Comparison of ENCODE assay signal across 7 cellular contexts in genomic region chr22:22508274-22509176, GRCh38. TPM values are rescaled to one million over a fixed set of nuclear protein-coding genes. Genes with fewer than 3 reads are reported as not detected.
DNase-seq lines count a peak whose midpoint lies in the region; ATAC-seq and TF ChIP-seq lines count a peak whose summit lies in the region.

Gene ZNF280B (minus strand): TSS chr22:22508742. CDS start chr22:22489398, 19,344 bp downstream.

- peaks cover 7% of the 10 kb centered on the region for H3K9me3 Mint-ChIP-seq in chondrocyte (ENCODE audit: low read depth)

- TF ChIP-seq CTCF in chondrocyte (IDR thresholded peaks at IDR 0.05), result peak; percentile 85

- peak; percentile 58 for TF ChIP-seq POLR2A in GM15510 (IDR thresholded peaks at IDR 0.05; ENCODE audit: borderline replicate concordance, extremely low read depth, insufficient read length)

- peak; percentile 62 for ATAC-seq in HG02870 (IDR thresholded peaks at IDR 0.05; ENCODE audit: unreplicated experiment)
- ATAC-seq in left lobe of liver, result peak; percentile 71

- peaks cover 15% of the 10 kb centered on the region for H3K4me1 Mint-ChIP-seq in chondrocyte (ENCODE audit: low read depth)

- DNase-seq in NCI-H2107 (lab: John Stamatoyannopoulos, UW) (peak; percentile 54), chondrocyte (ENCODE audit: low spot score) (no peak), left lobe of liver (ENCODE audit: low spot score) (no peak)
- DNase-seq in activated CD4-positive, CD25-positive, alpha-beta regulatory T cell treated with anti-CD3 and anti-CD28 coated beads, Interleukin-2, amount 50 U/mL, for 16 hours (ENCODE audit: low read depth, low spot score), result peak; percentile 50
- peak; percentile 61 for DNase-seq in stimulated activated CD4-positive, alpha-beta T cell treated with anti-CD3 and anti-CD28 coated beads, Interleukin-2, amount 100 ng/mL, for 4 hours (ENCODE audit: low read depth)

- peak within 1 kb of the TSS; percentile 37 for H3K27ac Mint-ChIP-seq in chondrocyte (ENCODE audit: unreplicated experiment)

- H3K36me3 Mint-ChIP-seq in chondrocyte (ENCODE audit: low read depth), result peaks cover 15% of the 10 kb centered on the region

- H3K27me3 Mint-ChIP-seq in chondrocyte (ENCODE audit: low read depth), result peaks cover 17% of the 10 kb centered on the region

- peak within 1 kb of the TSS; percentile 85 for H3K4me3 Mint-ChIP-seq in chondrocyte (ENCODE audit: unreplicated experiment)

RNA-seq across cellular contexts. Expression of gene ZNF280B, which starts in this region (rescaled TPM):
- total RNA-seq in chondrocyte (4.5 to 4.7 TPM (median 4.6 TPM) in 3 replicates), left lobe of liver (0.08 TPM)

Comparison
In these comparisons a context has a peak if more than half of its experiments do, and no peak if none do; other contexts are left out.
1. Peak in ATAC-seq in left lobe of liver; RNA of the gene not detected or under 1 TPM.
2. DNase-seq: peak in NCI-H2107 (single experiment), activated CD4-positive, CD25-positive, alpha-beta regulatory T cell treated with anti-CD3 and anti-CD28 coated beads, Interleukin-2, amount 50 U/mL, for 16 hours (single experiment) and stimulated activated CD4-positive, alpha-beta T cell treated with anti-CD3 and anti-CD28 coated beads, Interleukin-2, amount 100 ng/mL, for 4 hours (single experiment); none in chondrocyte (single experiment) and left lobe of liver (single experiment).